Comparison of ENCODE assay signal across 17 cellular contexts in genomic region chr6:127794405-127794804, GRCh38.
"Had no signal": no experiment of that assay in that cellular context is flagged by ENCODE, and none has a peak within 500 bp of the region (broad histone marks: within the 10 kb centered on the region; RNA-seq: fewer than 3 reads in every experiment).

No MANE protein-coding gene starts in this region.

- H3K4me1 Mint-ChIP-seq: mesothelial cell of epicardium, neural progenitor cell had no signal

- H3K27me3 ChIP-seq: adrenal gland, cardiac muscle cell, dorsolateral prefrontal cortex, gastroesophageal sphincter, heart right ventricle, neural progenitor cell, right lobe of liver had no signal

- DNase-seq: activated CD8-positive, alpha-beta memory T cell treated with anti-CD3 and anti-CD28 coated beads for 24 hours; activated effector memory CD4-positive, alpha-beta T cell treated with anti-CD3 and anti-CD28 coated beads, Interleukin-2, amount 50 U/mL, for 16 hours; adrenal gland; dorsolateral prefrontal cortex; erythroblast; heart right ventricle; left colon; lower lobe of right lung; psoas muscle; right lobe of liver; SK-N-SH; T-helper 1 cell; WERI-Rb-1 had no signal

- H3K27ac ChIP-seq: adrenal gland, cardiac muscle cell, dorsolateral prefrontal cortex, gastroesophageal sphincter, heart right ventricle, lower lobe of right lung, neural progenitor cell, psoas muscle, right lobe of liver, WERI-Rb-1 had no signal

- H3K27ac Mint-ChIP-seq: mesothelial cell of epicardium, neural progenitor cell had no signal

- ATAC-seq: gastroesophageal sphincter, heart right ventricle, left colon, lower lobe of right lung, psoas muscle, right lobe of liver had no signal

- H3K4me3 Mint-ChIP-seq: mesothelial cell of epicardium, neural progenitor cell had no signal

- H3K36me3 Mint-ChIP-seq: mesothelial cell of epicardium, neural progenitor cell had no signal

- H3K9me3 ChIP-seq: adrenal gland, gastroesophageal sphincter, heart right ventricle, lower lobe of right lung, psoas muscle, right lobe of liver, SK-N-SH had no signal

- H3K9me3 Mint-ChIP-seq: mesothelial cell of epicardium, neural progenitor cell had no signal
